Comparison of ENCODE assay signal across 22 cellular contexts in genomic region chr13:99429670-99430069, GRCh38.
"Had no signal": no experiment of that assay in that cellular context is flagged by ENCODE, and none has a peak within 500 bp of the region (broad histone marks: within the 10 kb centered on the region; RNA-seq: fewer than 3 reads in every experiment).

No MANE protein-coding gene starts in this region.

- DNase-seq: activated CD4-positive, alpha-beta memory T cell treated with anti-CD3 and anti-CD28 coated beads for 36 hours; activated CD4-positive, alpha-beta T cell treated with anti-CD3 and anti-CD28 coated beads for 36 hours; activated naive CD4-positive, alpha-beta T cell; activated naive CD8-positive, alpha-beta T cell treated with anti-CD3 and anti-CD28 coated beads, Interleukin-2, amount 50 U/mL, for 24 hours; activated T-cell treated with anti-CD3 and anti-CD28 coated beads, Interleukin-2, amount 50 U/mL, for 4 hours; cerebellar nuclear complex; esophagus squamous epithelium; gastrocnemius medialis; retina; sigmoid colon; stimulated activated CD4-positive, alpha-beta T cell treated with anti-CD3 and anti-CD28 coated beads, Interleukin-15, amount 100 ng/mL, for 24 hours; stimulated activated naive CD8-positive, alpha-beta T cell treated with anti-CD3 and anti-CD28 coated beads, Interleukin-15, Interleukin-2, amounts not matched to agents 100 U/mL and 50 U/mL, for 24 hours; T-helper 1 cell; upper lobe of left lung had no signal

- ATAC-seq: activated CD4-positive, alpha-beta T cell treated with anti-CD3 and anti-CD28 coated beads for 36 hours; activated naive CD8-positive, alpha-beta T cell treated with anti-CD3 and anti-CD28 coated beads, Interleukin-2, amount 50 U/mL, for 24 hours; activated T-cell treated with anti-CD3 and anti-CD28 coated beads, Interleukin-2, amount 50 U/mL, for 4 hours; gastrocnemius medialis; natural killer cell treated with Interleukin-12 subunit alpha and Interleukin-12 subunit beta and Interleukin-15 and Interleukin-18, amount 100 ng/mL, for 72 hours; stimulated activated naive CD8-positive, alpha-beta T cell treated with anti-CD3 and anti-CD28 coated beads, Interleukin-15, Interleukin-2, amounts not matched to agents 100 U/mL and 50 U/mL, for 24 hours; WTC11 had no signal

- H3K9me3 Mint-ChIP-seq: activated CD4-positive, alpha-beta memory T cell treated with anti-CD3 and anti-CD28 coated beads for 36 hours; activated naive CD8-positive, alpha-beta T cell treated with anti-CD3 and anti-CD28 coated beads, Interleukin-2, amount 50 U/mL, for 24 hours; activated T-cell treated with anti-CD3 and anti-CD28 coated beads, Interleukin-2, amount 50 U/mL, for 4 hours; activated T-helper 2 cell treated with anti-CD3 and anti-CD28 coated beads, Interferon-gamma antibody, Interleukin-2, Interleukin-4, amounts not matched to agents 10 μg/mL and 5 μg/mL and 100 μg/mL, durations not matched to agents 14 hours and 24 hours and 36 hours had no signal

- H3K9me3 ChIP-seq: esophagus squamous epithelium, gastrocnemius medialis, sigmoid colon, upper lobe of left lung had no signal

- H3K4me3 ChIP-seq: coronary artery, esophagus squamous epithelium, gastrocnemius medialis, sigmoid colon, smooth muscle cell, upper lobe of left lung had no signal

- H3K27me3 Mint-ChIP-seq: activated CD4-positive, alpha-beta memory T cell treated with anti-CD3 and anti-CD28 coated beads for 36 hours; activated CD4-positive, alpha-beta T cell treated with anti-CD3 and anti-CD28 coated beads for 36 hours; activated naive CD8-positive, alpha-beta T cell treated with anti-CD3 and anti-CD28 coated beads, Interleukin-2, amount 50 U/mL, for 24 hours; memory B cell had no signal

- H3K27ac ChIP-seq: coronary artery, esophagus squamous epithelium, gastrocnemius medialis, sigmoid colon, upper lobe of left lung had no signal

- H3K4me3 Mint-ChIP-seq: activated CD4-positive, alpha-beta memory T cell treated with anti-CD3 and anti-CD28 coated beads for 36 hours; activated CD4-positive, alpha-beta T cell treated with anti-CD3 and anti-CD28 coated beads for 36 hours; activated naive CD8-positive, alpha-beta T cell treated with anti-CD3 and anti-CD28 coated beads, Interleukin-2, amount 50 U/mL, for 24 hours; activated T-cell treated with anti-CD3 and anti-CD28 coated beads, Interleukin-2, amount 50 U/mL, for 4 hours; memory B cell; natural killer cell treated with Interleukin-12 subunit alpha and Interleukin-12 subunit beta and Interleukin-15 and Interleukin-18, amount 100 ng/mL, for 72 hours; WTC11 had no signal

- H3K27ac Mint-ChIP-seq: activated CD4-positive, alpha-beta memory T cell treated with anti-CD3 and anti-CD28 coated beads for 36 hours; activated CD4-positive, alpha-beta T cell treated with anti-CD3 and anti-CD28 coated beads for 36 hours; activated T-helper 2 cell treated with anti-CD3 and anti-CD28 coated beads, Interferon-gamma antibody, Interleukin-2, Interleukin-4, amounts not matched to agents 10 μg/mL and 5 μg/mL and 100 μg/mL, durations not matched to agents 14 hours and 24 hours and 36 hours; memory B cell; natural killer cell treated with Interleukin-12 subunit alpha and Interleukin-12 subunit beta and Interleukin-15 and Interleukin-18, amount 100 ng/mL, for 72 hours; progenitor cell of endocrine pancreas; WTC11 had no signal

- H3K36me3 ChIP-seq: esophagus squamous epithelium, gastrocnemius medialis, sigmoid colon, upper lobe of left lung had no signal

- H3K27me3 ChIP-seq: gastrocnemius medialis, sigmoid colon, upper lobe of left lung had no signal

- H3K36me3 Mint-ChIP-seq: activated CD4-positive, alpha-beta memory T cell treated with anti-CD3 and anti-CD28 coated beads for 36 hours; WTC11 had no signal

- FAIRE-seq: islet of Langerhans had no signal
